10 cellular contexts compared by ENCODE assay signal in genomic region chr1:113980120-113980519, GRCh38. TPM values are rescaled to one million over a fixed set of nuclear protein-coding genes. Genes with fewer than 3 reads are reported as not detected.
DNase-seq lines count a peak whose midpoint lies in the region; ATAC-seq, FAIRE-seq and TF ChIP-seq lines count a peak whose summit lies in the region.
"Had no signal": no experiment of that assay in that cellular context is flagged by ENCODE, and none has a peak within 500 bp of the region (broad histone marks: within the 10 kb centered on the region; RNA-seq: fewer than 3 reads in every experiment).

No MANE protein-coding gene starts in this region.

- H3K9me3 ChIP-seq in duodenal mucosa (ENCODE audit: control insufficient read depth in 1 of 2, low read length in 2 of 2) (no peaks in the 10 kb centered on the region), mucosa of rectum (ENCODE audit: control insufficient read depth in 2 of 2, low read length in 2 of 2) (no peaks in the 10 kb centered on the region)

- CTCF ChIA-PET in activated CD4-positive, alpha-beta T cell treated with anti-CD3 and anti-CD28 coated beads, Interleukin-2, amount 10 ng/mL, durations not matched to agents 7 days and 5 days (lab: Charles Lee): no interaction called here

- H3K27ac ChIP-seq in duodenal mucosa (ENCODE audit: low read depth, low read length) (peak overlapping the region; percentile 39), mucosa of rectum (ENCODE audit: low read depth in 2 of 2, low read length in 2 of 2) (peak overlapping the region; percentile 12 to 68)

- no peaks in the 10 kb centered on the region for H3K27me3 ChIP-seq in duodenal mucosa (ENCODE audit: control insufficient read depth in 1 of 2, insufficient read depth in 2 of 2, low read length in 2 of 2)
- H3K27me3 ChIP-seq in mucosa of rectum (ENCODE audit: control insufficient read depth in 2 of 2, insufficient read depth in 2 of 2, low read length in 2 of 2): no peaks in the 10 kb centered on the region

- H3K36me3 ChIP-seq in duodenal mucosa (ENCODE audit: control insufficient read depth in 1 of 2, insufficient read depth in 2 of 2, low read length in 2 of 2) (peaks cover 0 to under 1% of the 10 kb centered on the region in 2 donors), mucosa of rectum (ENCODE audit: control insufficient read depth in 2 of 2, insufficient read depth in 2 of 2, low read length in 2 of 2) (peaks cover 0 to under 1% of the 10 kb centered on the region in 2 donors)

- H3K4me3 ChIP-seq in duodenal mucosa (ENCODE audit: low read depth in 1 of 2, low read length in 2 of 2) (peak overlapping the region in 1 of 2 donors; percentile 25), mucosa of rectum (ENCODE audit: low read length in 2 of 2) (peak overlapping the region; percentile 33 to 67)

- H3K4me1 ChIP-seq in duodenal mucosa (ENCODE audit: control insufficient read depth in 1 of 2, insufficient read depth in 2 of 2, low read length in 2 of 2): peaks cover 34 to 37% of the 10 kb centered on the region in 2 donors
- H3K4me1 ChIP-seq in mucosa of rectum (ENCODE audit: control insufficient read depth in 2 of 2, insufficient read depth in 2 of 2, low read length in 2 of 2): peaks cover 11 to 21% of the 10 kb centered on the region in 2 donors

- H3K36me3 Mint-ChIP-seq in activated CD4-positive, alpha-beta T cell treated with anti-CD3 and anti-CD28 coated beads, Interleukin-2, amount 10 ng/mL, durations not matched to agents 7 days and 5 days (ENCODE audit: low read depth): peaks cover 8% of the 10 kb centered on the region

- no peaks in the 10 kb centered on the region for H3K9me3 Mint-ChIP-seq in activated CD4-positive, alpha-beta T cell treated with anti-CD3 and anti-CD28 coated beads, Interleukin-2, amount 10 ng/mL, durations not matched to agents 7 days and 5 days
- H3K9me3 Mint-ChIP-seq: CD4-positive, CD25-positive, alpha-beta regulatory T cell had no signal

- no peak for ATAC-seq in HG03571 (IDR thresholded peaks at IDR 0.05; ENCODE audit: unreplicated experiment)

- no peak overlapping the region for H3K4me3 Mint-ChIP-seq in activated CD4-positive, alpha-beta T cell treated with anti-CD3 and anti-CD28 coated beads, Interleukin-2, amount 10 ng/mL, durations not matched to agents 7 days and 5 days
- H3K4me3 Mint-ChIP-seq: CD4-positive, CD25-positive, alpha-beta regulatory T cell had no signal

- H3K27me3 Mint-ChIP-seq in activated CD4-positive, alpha-beta T cell treated with anti-CD3 and anti-CD28 coated beads, Interleukin-2, amount 10 ng/mL, durations not matched to agents 7 days and 5 days: no peaks in the 10 kb centered on the region
- H3K27me3 Mint-ChIP-seq: CD4-positive, CD25-positive, alpha-beta regulatory T cell had no signal

- H3K4me1 Mint-ChIP-seq in activated CD4-positive, alpha-beta T cell treated with anti-CD3 and anti-CD28 coated beads, Interleukin-2, amount 10 ng/mL, durations not matched to agents 7 days and 5 days: peaks cover 36% of the 10 kb centered on the region

- POLR2A ChIA-PET in activated CD4-positive, alpha-beta T cell treated with anti-CD3 and anti-CD28 coated beads, Interleukin-2, amount 10 ng/mL, durations not matched to agents 7 days and 5 days (lab: Charles Lee): no interaction called here

- DNase-seq in SHP77 (lab: John Stamatoyannopoulos, UW): peak; percentile 17 to 55
- no peak for DNase-seq in SHP77 treated with DMSO at 0.1 percent for 48 hours (lab: John Stamatoyannopoulos, UW)
- DNase-seq in ureter (ENCODE audit: low spot score): peak; percentile 68
- no peak for DNase-seq in GM12892 (ENCODE audit: insufficient read length)
- no peak for DNase-seq in activated CD4-positive, alpha-beta T cell treated with anti-CD3 and anti-CD28 coated beads, Interleukin-2, amount 10 ng/mL, durations not matched to agents 7 days and 5 days
- DNase-seq: CD4-positive, CD25-positive, alpha-beta regulatory T cell; stimulated activated CD4-positive, alpha-beta T cell treated with anti-CD3 and anti-CD28 coated beads, Interleukin-15, amount 100 ng/mL, for 24 hours had no signal

- no peak overlapping the region for H3K27ac Mint-ChIP-seq in activated CD4-positive, alpha-beta T cell treated with anti-CD3 and anti-CD28 coated beads, Interleukin-2, amount 10 ng/mL, durations not matched to agents 7 days and 5 days
- H3K27ac Mint-ChIP-seq: CD4-positive, CD25-positive, alpha-beta regulatory T cell had no signal

- H3K9ac ChIP-seq in duodenal mucosa (ENCODE audit: low read depth in 1 of 2, low read length in 2 of 2) (peak overlapping the region in 1 of 2 donors; percentile 20), mucosa of rectum (ENCODE audit: low read depth in 1 of 2, low read length in 2 of 2) (peak overlapping the region; percentile 14 to 53)

- FAIRE-seq in GM12892 (lab: Jason Lieb, UNC): no peak

- TF ChIP-seq POLR2A in GM12892 (IDR thresholded peaks at IDR 0.05; ENCODE audit: low read depth, low read length): no peak

RNA-seq across cellular contexts. Expression of gene OLFML3, which starts 0.8 kb away (rescaled TPM):
- 43.5 TPM for total RNA-seq in ureter
- not detected for polyA plus RNA-seq in GM12892 (2012; ENCODE audit: missing spikeins)
- under 1 TPM; 0.71 to 0.94 TPM for total RNA-seq in activated CD4-positive, alpha-beta T cell treated with anti-CD3 and anti-CD28 coated beads, Interleukin-2, amount 10 ng/mL, durations not matched to agents 7 days and 5 days
- polyA plus RNA-seq: CD4-positive, CD25-positive, alpha-beta regulatory T cell had no signal

RNA-seq across cellular contexts. Expression of gene HIPK1, which starts 51.0 kb away (rescaled TPM):
- total RNA-seq in ureter: 73.2 TPM
- polyA plus RNA-seq in GM12892 (2012; ENCODE audit: missing spikeins): 10.5 TPM
- total RNA-seq in activated CD4-positive, alpha-beta T cell treated with anti-CD3 and anti-CD28 coated beads, Interleukin-2, amount 10 ng/mL, durations not matched to agents 7 days and 5 days: 100 to 1,000 TPM in 1 of 2 experiments, 10 to 100 TPM in 1; 88.5 to 106 TPM

Comparison
In these comparisons a context has a peak if more than half of its experiments do, and no peak if none do; other contexts are left out.
1. DNase-seq: peak in SHP77 (2 of 2) and ureter (single experiment); none in SHP77 treated with DMSO at 0.1 percent for 48 hours (single experiment), GM12892 (single experiment) and activated CD4-positive, alpha-beta T cell treated with anti-CD3 and anti-CD28 coated beads, Interleukin-2, amount 10 ng/mL, durations not matched to agents 7 days and 5 days (single experiment).
2. RNA of gene OLFML3, which starts 0.8 kb away (total RNA-seq): 43.5 TPM in ureter (single experiment); 0.71 to 0.94 TPM in activated CD4-positive, alpha-beta T cell treated with anti-CD3 and anti-CD28 coated beads, Interleukin-2, amount 10 ng/mL, durations not matched to agents 7 days and 5 days; every median in the first group is over 10 times any median in the second.